In genomic region chr14:94340533-94340932, GRCh38 we compare ENCODE assay signal across 27 cellular contexts. TPM values are rescaled to one million over a fixed set of nuclear protein-coding genes. Genes with fewer than 3 reads are reported as not detected.
DNase-seq lines count a peak whose midpoint lies in the region; ATAC-seq and TF ChIP-seq lines count a peak whose summit lies in the region.
"Had no signal": no experiment of that assay in that cellular context is flagged by ENCODE, and none has a peak within 500 bp of the region (broad histone marks: within the 10 kb centered on the region; RNA-seq: fewer than 3 reads in every experiment).

No MANE protein-coding gene starts in this region.

- POLR2A ChIA-PET in MCF 10A (lab: Yijun Ruan, JAX) = no interaction called here

- no peak overlapping the region for H3K4me3 Mint-ChIP-seq in MCF 10A (ENCODE audit: unreplicated experiment)
- no peak overlapping the region for H3K4me3 Mint-ChIP-seq in activated naive CD8-positive, alpha-beta T cell treated with anti-CD3 and anti-CD28 coated beads, Interleukin-2, amount 50 U/mL, for 24 hours
- no peak overlapping the region for H3K4me3 Mint-ChIP-seq in neural progenitor cell
- H3K4me3 Mint-ChIP-seq: CD4-positive, alpha-beta T cell; GM23338; H9; IgD-negative memory B cell had no signal

- BruUV-seq in MCF 10A (replicated peaks; lab: Mats Ljungman, UMichigan) (no TSS peak), mammary epithelial cell (replicated peaks; lab: Mats Ljungman, UMichigan) (no TSS peak)

- H3K4me1 ChIP-seq in mammary epithelial cell (ENCODE audit: insufficient read depth, low read length) (peaks cover 32% of the 10 kb centered on the region), liver (ENCODE audit: control insufficient read depth in 4 of 4, insufficient read depth in 4 of 4, low read length in 3 of 4) (peaks cover 0 to 42% (median 29%) of the 10 kb centered on the region in 4 donors), neural progenitor cell (no peaks in the 10 kb centered on the region)

- CTCF ChIA-PET in MCF 10A (lab: Yijun Ruan, JAX) (no interaction called here), mammary epithelial cell (lab: Charles Lee; ENCODE audit: low non-redundant PET) (no interaction called here)

- peaks cover 6% of the 10 kb centered on the region for H3K36me3 Mint-ChIP-seq in MCF 10A (ENCODE audit: insufficient read depth, unreplicated experiment)
- peaks cover 5% of the 10 kb centered on the region for H3K36me3 Mint-ChIP-seq in activated naive CD8-positive, alpha-beta T cell treated with anti-CD3 and anti-CD28 coated beads, Interleukin-2, amount 50 U/mL, for 24 hours (ENCODE audit: low read depth)
- no peaks in the 10 kb centered on the region for H3K36me3 Mint-ChIP-seq in neural progenitor cell

- intact Hi-C loops in MCF 10A (cut with micrococcal nuclease) (no loop called here), mammary epithelial cell (cut with micrococcal nuclease) (no loop called here)

- no peak overlapping the region for H3K4me3 ChIP-seq in mammary epithelial cell (replicated peaks in 1 of 3; ENCODE audit: insufficient read depth in 1 of 3, low read depth in 2 of 3, low read length in 3 of 3)
- H3K4me3 ChIP-seq in liver (ENCODE audit: low read depth in 1 of 3, low read length in 3 of 3) = no peak overlapping the region
- H3K4me3 ChIP-seq in neural progenitor cell = no peak overlapping the region
- H3K4me3 ChIP-seq: A549, GM12878, GM23338, PC-9, SJCRH30 had no signal

- ATAC-seq in activated naive CD8-positive, alpha-beta T cell treated with anti-CD3 and anti-CD28 coated beads, Interleukin-2, amount 50 U/mL, for 24 hours = no peak
- ATAC-seq: A549, GM12878, GM23338, Right ventricle myocardium inferior had no signal

- in situ Hi-C loops in mammary epithelial cell (cut with MboI; ENCODE audit: low sequenced_read_pairs in 2 of 2) = no loop called here

- H3K4me1 Mint-ChIP-seq in MCF 10A (ENCODE audit: insufficient read depth, unreplicated experiment) = peaks cover 36% of the 10 kb centered on the region
- H3K4me1 Mint-ChIP-seq in activated naive CD8-positive, alpha-beta T cell treated with anti-CD3 and anti-CD28 coated beads, Interleukin-2, amount 50 U/mL, for 24 hours = peaks cover 15% of the 10 kb centered on the region
- H3K4me1 Mint-ChIP-seq in neural progenitor cell = no peaks in the 10 kb centered on the region
- H3K4me1 Mint-ChIP-seq: GM23338, H9 had no signal

- H3K27me3 Mint-ChIP-seq in MCF 10A (ENCODE audit: insufficient read depth, unreplicated experiment) (no peaks in the 10 kb centered on the region), neural progenitor cell (ENCODE audit: insufficient read depth, low read depth) (peaks cover 5% of the 10 kb centered on the region)
- H3K27me3 Mint-ChIP-seq in activated naive CD8-positive, alpha-beta T cell treated with anti-CD3 and anti-CD28 coated beads, Interleukin-2, amount 50 U/mL, for 24 hours = peaks cover 40% of the 10 kb centered on the region

- dilution Hi-C loops in mammary epithelial cell (cut with HindIII; ENCODE audit: low sequenced_read_pairs) = no loop called here

- peak in 1 of 2 donors; percentile 29 for TF ChIP-seq RAD21 in liver (IDR thresholded peaks at IDR 0.05)

- H3K4me2 ChIP-seq in mammary epithelial cell (ENCODE audit: insufficient read depth, low read depth, low read length) = no peak overlapping the region
- H3K4me2 ChIP-seq in neural progenitor cell = no peak overlapping the region
- H3K4me2 ChIP-seq: A549, GM23338, KMS-11, PC-9 had no signal

- H3K9me3 Mint-ChIP-seq in MCF 10A (ENCODE audit: unreplicated experiment) (peaks cover 7% of the 10 kb centered on the region), neural progenitor cell (peaks cover 3% of the 10 kb centered on the region)
- peaks cover 15% of the 10 kb centered on the region for H3K9me3 Mint-ChIP-seq in activated naive CD8-positive, alpha-beta T cell treated with anti-CD3 and anti-CD28 coated beads, Interleukin-2, amount 50 U/mL, for 24 hours
- H3K9me3 Mint-ChIP-seq: GM23338, H9 had no signal

- H3K27me3 ChIP-seq in mammary epithelial cell (ENCODE audit: insufficient read depth, low read length) (no peaks in the 10 kb centered on the region), liver (ENCODE audit: control insufficient read depth in 4 of 4, insufficient read depth in 4 of 4, low read length in 3 of 4) (no peaks in the 10 kb centered on the region), neural progenitor cell (no peaks in the 10 kb centered on the region)
- H3K27me3 ChIP-seq: BLaER1 treated with 17β-estradiol and CSF1 and Interleukin-3, amounts not matched to agents 10 nM and 100 nM; SJCRH30 had no signal

- TF ChIP-seq CTCF in MCF 10A (IDR thresholded peaks at IDR 0.05; ENCODE audit: unreplicated experiment) = no peak
- no peak for TF ChIP-seq CTCF in mammary epithelial cell (conservative IDR thresholded peaks at IDR 0.05 in 1 of 2, IDR thresholded peaks at IDR 0.05 in 1 of 2; ENCODE audit: extremely low read depth in 1 of 2, insufficient read depth in 1 of 2, low read depth in 1 of 2, low read length in 2 of 2)
- no peak for TF ChIP-seq CTCF in liver (IDR thresholded peaks at IDR 0.05; ENCODE audit: low read depth, low read length, missing input control)
- TF ChIP-seq CTCF in neural progenitor cell (IDR thresholded peaks at IDR 0.05) = no peak

- H3K9ac ChIP-seq in mammary epithelial cell (ENCODE audit: insufficient read depth, low read length) (no peak overlapping the region), liver (ENCODE audit: low read depth in 1 of 2, low read length in 2 of 2) (no peak overlapping the region), neural progenitor cell (no peak overlapping the region)
- H3K9ac ChIP-seq: KMS-11 had no signal

- no peak overlapping the region for H2AFZ ChIP-seq in mammary epithelial cell (ENCODE audit: low read depth, low read length)
- H2AFZ ChIP-seq in neural progenitor cell (replicated peaks) = no peak overlapping the region
- H2AFZ ChIP-seq: GM23338, PC-9 had no signal

- no peaks in the 10 kb centered on the region for H3K9me3 ChIP-seq in mammary epithelial cell (replicated peaks; ENCODE audit: insufficient read depth, low read length)
- H3K9me3 ChIP-seq in liver (ENCODE audit: control insufficient read depth in 4 of 4, low read length in 3 of 4) = no peaks in the 10 kb centered on the region
- no peaks in the 10 kb centered on the region for H3K9me3 ChIP-seq in neural progenitor cell (ENCODE audit: low read depth)
- H3K9me3 ChIP-seq: A549 had no signal

- no peak overlapping the region for H3K27ac ChIP-seq in mammary epithelial cell (ENCODE audit: insufficient read depth, low read depth, low read length)
- peak overlapping the region; percentile 37 to 55 for H3K27ac ChIP-seq in liver (ENCODE audit: low read depth in 1 of 2, low read length in 2 of 2)
- H3K27ac ChIP-seq in neural progenitor cell = no peak overlapping the region
- H3K27ac ChIP-seq: A549, KMS-11, PC-9, SJCRH30 had no signal

- H3K27ac Mint-ChIP-seq in MCF 10A (ENCODE audit: low read depth, unreplicated experiment) (peak overlapping the region; percentile 40), neural progenitor cell (no peak overlapping the region)
- H3K27ac Mint-ChIP-seq in activated naive CD8-positive, alpha-beta T cell treated with anti-CD3 and anti-CD28 coated beads, Interleukin-2, amount 50 U/mL, for 24 hours = peak overlapping the region; percentile 24
- H3K27ac Mint-ChIP-seq: CD4-positive, alpha-beta T cell; GM23338; H9; IgD-negative memory B cell had no signal

- DNase-seq in MCF 10A (ENCODE audit: unreplicated experiment) = no peak
- no peak for DNase-seq in mammary epithelial cell
- no peak for DNase-seq in activated naive CD8-positive, alpha-beta T cell treated with anti-CD3 and anti-CD28 coated beads, Interleukin-2, amount 50 U/mL, for 24 hours
- DNase-seq in neural progenitor cell (ENCODE audit: low spot score) = no peak
- DNase-seq in foreskin melanocyte = no peak
- no peak for DNase-seq in activated gamma-delta T cell (lab: John Stamatoyannopoulos, UW)
- DNase-seq: AML-193; CD4-positive, alpha-beta T cell; DMS53; H9; NCI-H1048; NCI-H1417; NCI-H1694; NCI-H2029 treated with DMSO at 0.1 percent for 48 hours; NCI-H526 treated with DMSO at 0.1 percent for 48 hours; PC-9; SJCRH30 had no signal

- H3K79me2 ChIP-seq in mammary epithelial cell (ENCODE audit: insufficient read depth, low read length) (no peaks in the 10 kb centered on the region), neural progenitor cell (ENCODE audit: low read depth) (no peaks in the 10 kb centered on the region)

- no peaks in the 10 kb centered on the region for H4K20me1 ChIP-seq in mammary epithelial cell (ENCODE audit: insufficient read depth, low read length)
- no peaks in the 10 kb centered on the region for H4K20me1 ChIP-seq in neural progenitor cell (ENCODE audit: low read depth)
- H4K20me1 ChIP-seq: BLaER1 treated with 17β-estradiol and CSF1 and Interleukin-3, amounts not matched to agents 10 nM and 100 nM had no signal

- no peaks in the 10 kb centered on the region for H3K36me3 ChIP-seq in mammary epithelial cell (ENCODE audit: insufficient read depth, low read length)
- no peaks in the 10 kb centered on the region for H3K36me3 ChIP-seq in liver (ENCODE audit: control insufficient read depth in 4 of 4, insufficient read depth in 3 of 4, low read depth in 1 of 4, low read length in 3 of 4)
- H3K36me3 ChIP-seq in neural progenitor cell = no peaks in the 10 kb centered on the region
- H3K36me3 ChIP-seq: BLaER1 treated with 17β-estradiol and CSF1 and Interleukin-3, amounts not matched to agents 10 nM and 100 nM; SJCRH30 had no signal

- no peaks in the 10 kb centered on the region for H3F3A ChIP-seq in neural progenitor cell (ENCODE audit: low read depth)

TF ChIP-seq in liver, 16 proteins besides CTCF, POLR2A, EP300 and RAD21 (continues in another document):
- TF ChIP-seq FOXA2 (IDR thresholded peaks at IDR 0.05) (peak; percentile 50), YY1 (IDR thresholded peaks at IDR 0.05) (peak; percentile 35)

RNA-seq across cellular contexts. Expression of gene SERPINA6, which starts 17.4 kb away (rescaled TPM):
- total RNA-seq in MCF 10A (2022) = not detected in 2 replicates
- total RNA-seq in mammary epithelial cell = not detected
- 0.05 TPM for polyA plus RNA-seq in mammary epithelial cell
- not detected for polyA minus RNA-seq in mammary epithelial cell
- total RNA-seq in liver = 100 to 1,000 TPM; 188 to 330 TPM
- polyA plus RNA-seq in liver = 100 to 1,000 TPM; 327 to 357 TPM
- total RNA-seq in neural progenitor cell (ENCODE audit: low replicate concordance) = not detected in 2 replicates
- total RNA-seq: CD4-positive, alpha-beta T cell; GM23338; H9; NCI-H460; PC-9; Right ventricle myocardium inferior; SJCRH30 had no signal
- polyA plus RNA-seq: GM23338, IgD-negative memory B cell had no signal

RNA-seq across cellular contexts. Expression of gene SERPINA2, which starts 26.0 kb away (rescaled TPM):
- total RNA-seq in MCF 10A (2022) = not detected in 2 replicates
- not detected for total RNA-seq in mammary epithelial cell
- polyA plus RNA-seq in mammary epithelial cell = not detected
- not detected for polyA minus RNA-seq in mammary epithelial cell
- total RNA-seq in liver = not detected
- polyA plus RNA-seq in liver = not detected
- total RNA-seq in neural progenitor cell (ENCODE audit: low replicate concordance) = not detected in 2 replicates
- total RNA-seq: CD4-positive, alpha-beta T cell; GM12878; GM23338; H9; NCI-H460; PC-9; Right ventricle myocardium inferior; RPMI7951; SJCRH30 had no signal
- polyA plus RNA-seq: A549, GM12878, GM23338, IgD-negative memory B cell had no signal

RNA-seq across cellular contexts. Expression of gene SERPINA10, which starts 47.5 kb away (rescaled TPM):
- total RNA-seq in MCF 10A (2022) (not detected in 2 replicates), mammary epithelial cell (not detected), liver (100 to 1,000 TPM; 105 to 256 TPM), neural progenitor cell (ENCODE audit: low replicate concordance) (not detected in 2 replicates)
- polyA plus RNA-seq in mammary epithelial cell (not detected), liver (100 to 1,000 TPM; 131 to 363 TPM)
- polyA minus RNA-seq in mammary epithelial cell = not detected
- total RNA-seq: CD4-positive, alpha-beta T cell; GM12878; GM23338; H9; NCI-H460; PC-9; Right ventricle myocardium inferior; RPMI7951; SJCRH30 had no signal
- polyA plus RNA-seq: GM12878, IgD-negative memory B cell had no signal

RNA-seq across cellular contexts. Expression of gene SERPINA1, which starts 47.9 kb away (rescaled TPM):
- 38.1 and 42.5 TPM in 2 replicates for total RNA-seq in MCF 10A (2022)
- 100 to 1,000 TPM in 1 of 2 donors, 10 to 100 TPM in 1; 30.3 to 155 TPM for total RNA-seq in mammary epithelial cell
- polyA plus RNA-seq in mammary epithelial cell = 147 TPM
- 116 TPM for polyA minus RNA-seq in mammary epithelial cell
- total RNA-seq in liver = over 10,000 TPM; 10,220 to 22,719 TPM
- polyA plus RNA-seq in liver = over 10,000 TPM; 28,447 to 47,972 TPM
- total RNA-seq in neural progenitor cell (ENCODE audit: low replicate concordance) = 0.13 and 0.43 TPM in 2 replicates
- total RNA-seq: GM23338, H9, PC-9, SJCRH30 had no signal
- polyA plus RNA-seq: GM23338 had no signal

Comparison
In these comparisons a context has a peak if more than half of its experiments do, and no peak if none do; other contexts are left out.
1. H3K27ac ChIP-seq: peak in liver (2 of 2); none in mammary epithelial cell (single experiment) and neural progenitor cell (single experiment).
2. RNA of gene SERPINA6, which starts 17.4 kb away (total RNA-seq): 188 to 330 TPM in liver; not detected in mammary epithelial cell, not detected in MCF 10A and not detected in neural progenitor cell; every median in the first group is over 100 times any median in the second.
3. RNA of gene SERPINA10, which starts 47.5 kb away (total RNA-seq): 105 to 256 TPM in liver; not detected in MCF 10A, not detected in mammary epithelial cell and not detected in neural progenitor cell; every median in the first group is over 100 times any median in the second.